Comparison of ENCODE assay signal across 25 cellular contexts in genomic region chr1:187245201-187245600, GRCh38.
"Had no signal": no experiment of that assay in that cellular context is flagged by ENCODE, and none has a peak within 500 bp of the region (broad histone marks: within the 10 kb centered on the region; RNA-seq: fewer than 3 reads in every experiment).

No MANE protein-coding gene starts in this region.

- H3K36me3 Mint-ChIP-seq: naive thymus-derived CD4-positive, alpha-beta T cell; stimulated activated effector memory CD8-positive, alpha-beta T cell treated with anti-CD3 and anti-CD28 coated beads, Interleukin-12 subunit alpha, Interleukin-12 subunit beta, amount 100 ng/mL, for 72 hours had no signal

- H3K4me3 ChIP-seq: coronary artery, esophagus muscularis mucosa, gastroesophageal sphincter, heart left ventricle, hepatocyte, ovary, psoas muscle, sigmoid colon, stomach, thyroid gland had no signal

- H3K27ac ChIP-seq: coronary artery, esophagus muscularis mucosa, foreskin keratinocyte, gastroesophageal sphincter, heart left ventricle, hepatocyte, ovary, psoas muscle, sigmoid colon, stomach, thyroid gland had no signal

- H3K4me3 Mint-ChIP-seq: naive thymus-derived CD4-positive, alpha-beta T cell; stimulated activated effector memory CD8-positive, alpha-beta T cell treated with anti-CD3 and anti-CD28 coated beads, Interleukin-12 subunit alpha, Interleukin-12 subunit beta, amount 100 ng/mL, for 72 hours had no signal

- H3K27me3 ChIP-seq: esophagus muscularis mucosa, foreskin keratinocyte, gastroesophageal sphincter, heart left ventricle, hepatocyte, ovary, sigmoid colon, stomach, thyroid gland had no signal

- DNase-seq: dermis blood vessel endothelial cell; effector memory CD4-positive, alpha-beta T cell; heart left ventricle; kidney; mesenchymal stem cell; midbrain; occipital lobe; posterior cingulate gyrus; psoas muscle; sigmoid colon; stimulated activated CD4-positive, alpha-beta T cell treated with anti-CD3 and anti-CD28 coated beads, Interleukin-2, amount 100 ng/mL, for 24 hours; stimulated activated CD4-positive, alpha-beta T cell treated with anti-CD3 and anti-CD28 coated beads, Interleukin-4, amount 100 ng/mL, for 24 hours; stimulated activated naive CD4-positive, alpha-beta T cell treated with Interleukin-2 at 50 U/mL for 16 hours; stomach had no signal

- ATAC-seq: gastroesophageal sphincter; heart left ventricle; left lobe of liver; naive thymus-derived CD4-positive, alpha-beta T cell; psoas muscle; right cardiac atrium; stimulated activated effector memory CD8-positive, alpha-beta T cell treated with anti-CD3 and anti-CD28 coated beads, Interleukin-12 subunit alpha, Interleukin-12 subunit beta, amount 100 ng/mL, for 72 hours had no signal

- H3K4me1 Mint-ChIP-seq: naive thymus-derived CD4-positive, alpha-beta T cell; stimulated activated effector memory CD8-positive, alpha-beta T cell treated with anti-CD3 and anti-CD28 coated beads, Interleukin-12 subunit alpha, Interleukin-12 subunit beta, amount 100 ng/mL, for 72 hours had no signal

- H2AFZ ChIP-seq: hepatocyte had no signal

- H3K4me2 ChIP-seq: hepatocyte had no signal

- H3K27ac Mint-ChIP-seq: naive thymus-derived CD4-positive, alpha-beta T cell; stimulated activated effector memory CD8-positive, alpha-beta T cell treated with anti-CD3 and anti-CD28 coated beads, Interleukin-12 subunit alpha, Interleukin-12 subunit beta, amount 100 ng/mL, for 72 hours had no signal

- H3K4me1 ChIP-seq: esophagus muscularis mucosa, gastroesophageal sphincter, heart left ventricle, psoas muscle, sigmoid colon, stomach, thyroid gland had no signal

- H3K27me3 Mint-ChIP-seq: naive thymus-derived CD4-positive, alpha-beta T cell had no signal

- H3K36me3 ChIP-seq: esophagus muscularis mucosa, gastroesophageal sphincter, heart left ventricle, ovary, sigmoid colon, stomach, thyroid gland had no signal

- H3K79me2 ChIP-seq: hepatocyte had no signal
